2 cellular contexts compared by ENCODE assay signal in the genomic region with DNA sequence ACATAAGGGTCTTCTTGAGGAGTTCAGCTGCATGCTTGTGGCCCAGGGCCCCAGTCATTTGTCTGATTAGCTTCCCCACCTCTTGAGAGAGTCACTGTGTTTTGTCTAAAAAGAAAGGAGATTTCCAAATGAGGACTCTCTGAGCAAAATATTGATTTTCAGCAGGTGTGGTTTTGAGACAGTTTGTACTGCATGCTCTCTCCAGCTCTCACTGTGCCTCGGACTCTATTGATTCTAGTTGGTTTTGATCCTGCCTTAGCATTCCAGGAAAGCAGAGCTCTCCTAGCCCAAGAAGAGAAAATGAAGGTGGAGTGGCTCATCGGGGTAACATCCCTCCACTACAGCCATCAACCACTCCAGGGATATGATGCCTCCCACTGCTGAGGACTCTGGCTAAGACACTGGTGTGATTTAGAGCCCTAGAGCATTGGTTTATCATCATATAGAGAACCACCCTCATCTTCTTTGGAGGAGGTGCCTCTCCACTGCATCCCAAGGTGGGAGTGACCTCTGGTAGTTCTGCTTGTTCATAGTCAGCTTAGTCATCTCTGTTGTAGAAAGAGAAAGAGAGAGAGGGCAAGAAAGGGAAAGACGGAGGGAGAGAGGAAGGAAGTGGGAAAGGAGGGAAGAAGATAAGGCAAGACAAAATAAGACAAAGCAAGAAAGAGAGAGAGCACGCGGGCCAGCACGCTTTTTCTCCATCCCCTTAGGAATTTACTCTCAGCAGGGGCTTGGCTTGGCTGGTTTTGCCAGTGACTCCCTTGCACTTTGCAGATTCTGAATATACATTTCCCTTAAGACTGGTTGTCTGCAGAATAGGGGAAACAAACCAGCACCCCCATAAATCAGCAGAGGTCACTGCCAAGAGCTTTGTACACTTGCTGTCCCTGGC.
TF ChIP-seq lines count a peak whose summit lies in the region.

No MANE protein-coding gene starts in this region.

TF ChIP-seq in liver, 16 proteins besides CTCF, POLR2A, EP300 and RAD21 (continued from another document):
- TF ChIP-seq, protein P1, sequence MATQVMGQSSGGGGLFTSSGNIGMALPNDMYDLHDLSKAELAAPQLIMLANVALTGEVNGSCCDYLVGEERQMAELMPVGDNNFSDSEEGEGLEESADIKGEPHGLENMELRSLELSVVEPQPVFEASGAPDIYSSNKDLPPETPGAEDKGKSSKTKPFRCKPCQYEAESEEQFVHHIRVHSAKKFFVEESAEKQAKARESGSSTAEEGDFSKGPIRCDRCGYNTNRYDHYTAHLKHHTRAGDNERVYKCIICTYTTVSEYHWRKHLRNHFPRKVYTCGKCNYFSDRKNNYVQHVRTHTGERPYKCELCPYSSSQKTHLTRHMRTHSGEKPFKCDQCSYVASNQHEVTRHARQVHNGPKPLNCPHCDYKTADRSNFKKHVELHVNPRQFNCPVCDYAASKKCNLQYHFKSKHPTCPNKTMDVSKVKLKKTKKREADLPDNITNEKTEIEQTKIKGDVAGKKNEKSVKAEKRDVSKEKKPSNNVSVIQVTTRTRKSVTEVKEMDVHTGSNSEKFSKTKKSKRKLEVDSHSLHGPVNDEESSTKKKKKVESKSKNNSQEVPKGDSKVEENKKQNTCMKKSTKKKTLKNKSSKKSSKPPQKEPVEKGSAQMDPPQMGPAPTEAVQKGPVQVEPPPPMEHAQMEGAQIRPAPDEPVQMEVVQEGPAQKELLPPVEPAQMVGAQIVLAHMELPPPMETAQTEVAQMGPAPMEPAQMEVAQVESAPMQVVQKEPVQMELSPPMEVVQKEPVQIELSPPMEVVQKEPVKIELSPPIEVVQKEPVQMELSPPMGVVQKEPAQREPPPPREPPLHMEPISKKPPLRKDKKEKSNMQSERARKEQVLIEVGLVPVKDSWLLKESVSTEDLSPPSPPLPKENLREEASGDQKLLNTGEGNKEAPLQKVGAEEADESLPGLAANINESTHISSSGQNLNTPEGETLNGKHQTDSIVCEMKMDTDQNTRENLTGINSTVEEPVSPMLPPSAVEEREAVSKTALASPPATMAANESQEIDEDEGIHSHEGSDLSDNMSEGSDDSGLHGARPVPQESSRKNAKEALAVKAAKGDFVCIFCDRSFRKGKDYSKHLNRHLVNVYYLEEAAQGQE (IDR thresholded peaks at IDR 0.05) = no peak
- TF ChIP-seq EGR1 (IDR thresholded peaks at IDR 0.05; ENCODE audit: low read depth in 2 of 2) (no peak), TAF1 (conservative IDR thresholded peaks at IDR 0.05) (no peak), HNF4A (conservative IDR thresholded peaks at IDR 0.05) (peak; percentile 22 to 27), FOXA2 (IDR thresholded peaks at IDR 0.05) (no peak), GABPA (IDR thresholded peaks at IDR 0.05 in 1 of 2, conservative IDR thresholded peaks at IDR 0.05 in 1 of 2) (no peak)
- TF ChIP-seq, protein P2, sequence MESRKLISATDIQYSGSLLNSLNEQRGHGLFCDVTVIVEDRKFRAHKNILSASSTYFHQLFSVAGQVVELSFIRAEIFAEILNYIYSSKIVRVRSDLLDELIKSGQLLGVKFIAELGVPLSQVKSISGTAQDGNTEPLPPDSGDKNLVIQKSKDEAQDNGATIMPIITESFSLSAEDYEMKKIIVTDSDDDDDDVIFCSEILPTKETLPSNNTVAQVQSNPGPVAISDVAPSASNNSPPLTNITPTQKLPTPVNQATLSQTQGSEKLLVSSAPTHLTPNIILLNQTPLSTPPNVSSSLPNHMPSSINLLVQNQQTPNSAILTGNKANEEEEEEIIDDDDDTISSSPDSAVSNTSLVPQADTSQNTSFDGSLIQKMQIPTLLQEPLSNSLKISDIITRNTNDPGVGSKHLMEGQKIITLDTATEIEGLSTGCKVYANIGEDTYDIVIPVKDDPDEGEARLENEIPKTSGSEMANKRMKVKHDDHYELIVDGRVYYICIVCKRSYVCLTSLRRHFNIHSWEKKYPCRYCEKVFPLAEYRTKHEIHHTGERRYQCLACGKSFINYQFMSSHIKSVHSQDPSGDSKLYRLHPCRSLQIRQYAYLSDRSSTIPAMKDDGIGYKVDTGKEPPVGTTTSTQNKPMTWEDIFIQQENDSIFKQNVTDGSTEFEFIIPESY (IDR thresholded peaks at IDR 0.05) = no peak
- TF ChIP-seq, protein P3, sequence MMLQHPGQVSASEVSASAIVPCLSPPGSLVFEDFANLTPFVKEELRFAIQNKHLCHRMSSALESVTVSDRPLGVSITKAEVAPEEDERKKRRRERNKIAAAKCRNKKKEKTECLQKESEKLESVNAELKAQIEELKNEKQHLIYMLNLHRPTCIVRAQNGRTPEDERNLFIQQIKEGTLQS (IDR thresholded peaks at IDR 0.05) = no peak

TF ChIP-seq in HepG2, 621 proteins besides CTCF, POLR2A, EP300 and RAD21 (continued from another document):
- TF ChIP-seq, protein P4, sequence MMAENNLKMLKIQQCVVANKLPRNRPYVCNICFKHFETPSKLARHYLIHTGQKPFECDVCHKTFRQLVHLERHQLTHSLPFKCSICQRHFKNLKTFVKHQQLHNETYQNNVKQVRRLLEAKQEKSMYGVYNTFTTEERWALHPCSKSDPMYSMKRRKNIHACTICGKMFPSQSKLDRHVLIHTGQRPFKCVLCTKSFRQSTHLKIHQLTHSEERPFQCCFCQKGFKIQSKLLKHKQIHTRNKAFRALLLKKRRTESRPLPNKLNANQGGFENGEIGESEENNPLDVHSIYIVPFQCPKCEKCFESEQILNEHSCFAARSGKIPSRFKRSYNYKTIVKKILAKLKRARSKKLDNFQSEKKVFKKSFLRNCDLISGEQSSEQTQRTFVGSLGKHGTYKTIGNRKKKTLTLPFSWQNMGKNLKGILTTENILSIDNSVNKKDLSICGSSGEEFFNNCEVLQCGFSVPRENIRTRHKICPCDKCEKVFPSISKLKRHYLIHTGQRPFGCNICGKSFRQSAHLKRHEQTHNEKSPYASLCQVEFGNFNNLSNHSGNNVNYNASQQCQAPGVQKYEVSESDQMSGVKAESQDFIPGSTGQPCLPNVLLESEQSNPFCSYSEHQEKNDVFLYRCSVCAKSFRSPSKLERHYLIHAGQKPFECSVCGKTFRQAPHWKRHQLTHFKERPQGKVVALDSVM (CRISPR knock-in tag; IDR thresholded peaks at IDR 0.05) = no peak
- no peak for TF ChIP-seq ZNF143 (CRISPR knock-in tag; IDR thresholded peaks at IDR 0.05)
- TF ChIP-seq, protein P5, sequence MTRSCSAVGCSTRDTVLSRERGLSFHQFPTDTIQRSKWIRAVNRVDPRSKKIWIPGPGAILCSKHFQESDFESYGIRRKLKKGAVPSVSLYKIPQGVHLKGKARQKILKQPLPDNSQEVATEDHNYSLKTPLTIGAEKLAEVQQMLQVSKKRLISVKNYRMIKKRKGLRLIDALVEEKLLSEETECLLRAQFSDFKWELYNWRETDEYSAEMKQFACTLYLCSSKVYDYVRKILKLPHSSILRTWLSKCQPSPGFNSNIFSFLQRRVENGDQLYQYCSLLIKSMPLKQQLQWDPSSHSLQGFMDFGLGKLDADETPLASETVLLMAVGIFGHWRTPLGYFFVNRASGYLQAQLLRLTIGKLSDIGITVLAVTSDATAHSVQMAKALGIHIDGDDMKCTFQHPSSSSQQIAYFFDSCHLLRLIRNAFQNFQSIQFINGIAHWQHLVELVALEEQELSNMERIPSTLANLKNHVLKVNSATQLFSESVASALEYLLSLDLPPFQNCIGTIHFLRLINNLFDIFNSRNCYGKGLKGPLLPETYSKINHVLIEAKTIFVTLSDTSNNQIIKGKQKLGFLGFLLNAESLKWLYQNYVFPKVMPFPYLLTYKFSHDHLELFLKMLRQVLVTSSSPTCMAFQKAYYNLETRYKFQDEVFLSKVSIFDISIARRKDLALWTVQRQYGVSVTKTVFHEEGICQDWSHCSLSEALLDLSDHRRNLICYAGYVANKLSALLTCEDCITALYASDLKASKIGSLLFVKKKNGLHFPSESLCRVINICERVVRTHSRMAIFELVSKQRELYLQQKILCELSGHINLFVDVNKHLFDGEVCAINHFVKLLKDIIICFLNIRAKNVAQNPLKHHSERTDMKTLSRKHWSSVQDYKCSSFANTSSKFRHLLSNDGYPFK (CRISPR knock-in tag; IDR thresholded peaks at IDR 0.05; ENCODE audit: borderline replicate concordance) = no peak
- TF ChIP-seq, protein P6, sequence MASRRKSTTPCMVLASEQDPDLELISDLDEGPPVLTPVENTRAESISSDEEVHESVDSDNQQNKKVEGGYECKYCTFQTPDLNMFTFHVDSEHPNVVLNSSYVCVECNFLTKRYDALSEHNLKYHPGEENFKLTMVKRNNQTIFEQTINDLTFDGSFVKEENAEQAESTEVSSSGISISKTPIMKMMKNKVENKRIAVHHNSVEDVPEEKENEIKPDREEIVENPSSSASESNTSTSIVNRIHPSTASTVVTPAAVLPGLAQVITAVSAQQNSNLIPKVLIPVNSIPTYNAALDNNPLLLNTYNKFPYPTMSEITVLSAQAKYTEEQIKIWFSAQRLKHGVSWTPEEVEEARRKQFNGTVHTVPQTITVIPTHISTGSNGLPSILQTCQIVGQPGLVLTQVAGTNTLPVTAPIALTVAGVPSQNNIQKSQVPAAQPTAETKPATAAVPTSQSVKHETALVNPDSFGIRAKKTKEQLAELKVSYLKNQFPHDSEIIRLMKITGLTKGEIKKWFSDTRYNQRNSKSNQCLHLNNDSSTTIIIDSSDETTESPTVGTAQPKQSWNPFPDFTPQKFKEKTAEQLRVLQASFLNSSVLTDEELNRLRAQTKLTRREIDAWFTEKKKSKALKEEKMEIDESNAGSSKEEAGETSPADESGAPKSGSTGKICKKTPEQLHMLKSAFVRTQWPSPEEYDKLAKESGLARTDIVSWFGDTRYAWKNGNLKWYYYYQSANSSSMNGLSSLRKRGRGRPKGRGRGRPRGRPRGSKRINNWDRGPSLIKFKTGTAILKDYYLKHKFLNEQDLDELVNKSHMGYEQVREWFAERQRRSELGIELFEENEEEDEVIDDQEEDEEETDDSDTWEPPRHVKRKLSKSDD (CRISPR knock-in tag; IDR thresholded peaks at IDR 0.05; ENCODE audit: low read depth) = no peak
